Comparison of ENCODE assay signal across 13 cellular contexts in the genomic region with DNA sequence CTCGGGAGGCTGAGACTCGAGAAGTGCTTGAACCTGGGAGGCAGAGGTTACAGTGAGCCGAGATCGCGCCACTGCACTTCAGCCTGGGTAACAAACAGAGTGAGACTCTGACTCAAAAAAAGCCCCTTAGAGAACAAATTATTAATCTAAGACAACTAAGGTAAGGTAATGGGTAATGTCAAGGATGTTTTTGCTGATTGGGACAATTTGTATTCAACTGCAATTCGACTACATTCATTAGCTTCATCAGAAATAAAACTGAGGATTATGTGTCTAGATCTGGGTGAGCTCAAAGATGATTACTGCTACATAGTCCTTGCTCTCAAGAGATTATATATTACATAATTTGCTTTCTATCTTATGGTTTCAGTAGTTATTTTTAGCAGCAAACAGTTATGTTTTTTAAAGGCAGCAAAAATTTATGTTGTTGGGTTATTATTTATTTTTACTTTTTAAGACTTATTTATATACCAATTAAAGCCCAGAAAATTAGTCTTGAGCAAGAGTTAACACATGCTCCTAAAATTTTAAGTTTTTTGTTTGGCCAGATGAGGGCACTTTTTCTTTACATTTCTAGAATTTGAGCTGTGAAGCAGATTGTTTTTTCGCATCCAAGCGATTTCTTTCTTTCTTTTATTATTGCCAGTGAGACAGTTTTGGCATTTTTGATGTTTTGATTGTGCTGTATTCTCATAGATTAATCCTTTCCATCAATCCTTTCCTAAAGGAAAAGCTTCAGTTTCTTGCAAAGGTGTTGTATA. TPM values are rescaled to one million over a fixed set of nuclear protein-coding genes. Genes with fewer than 3 reads are reported as not detected.
A peak's percentile ranks its signal among the peaks of the same experiment; 100 is the strongest.
DNase-seq lines count a peak whose midpoint lies in the region; ATAC-seq and TF ChIP-seq lines count a peak whose summit lies in the region.
"Had no signal": no experiment of that assay in that cellular context is flagged by ENCODE, and none has a peak within 500 bp of the region (broad histone marks: within the 10 kb centered on the region; RNA-seq: fewer than 3 reads in every experiment).

No MANE protein-coding gene starts in this region.

- no peak overlapping the region for H4K5ac ChIP-seq in IMR-90 (ENCODE audit: low read depth, low read length)

- H2BK20ac ChIP-seq in IMR-90 (ENCODE audit: low read depth, low read length), result no peak overlapping the region

- TF ChIP-seq POLR2A in IMR-90 (IDR thresholded peaks at IDR 0.05; ENCODE audit: low read depth, low read length) (no peak), erythroblast (IDR thresholded peaks at IDR 0.05; ENCODE audit: low read length) (no peak)

- H3K79me1 ChIP-seq in IMR-90 (ENCODE audit: low read depth in 1 of 2, low read length in 2 of 2) (peaks cover 7 to 21% of the 10 kb centered on the region in 2 experiments), mesenchymal stem cell (replicated peaks; ENCODE audit: low read length, poor library complexity, severe bottlenecking) (peaks cover 15% of the 10 kb centered on the region)

- H3K4me1 ChIP-seq in IMR-90 (ENCODE audit: control insufficient read depth, insufficient read depth, low read length) (peaks cover 5% of the 10 kb centered on the region), mesenchymal stem cell (ENCODE audit: control insufficient read depth, insufficient read depth, low read depth, low read length) (peaks cover 2% of the 10 kb centered on the region)
- H3K4me1 ChIP-seq: spleen had no signal

- H2BK120ac ChIP-seq in IMR-90 (ENCODE audit: low read depth, low read length), result no peak overlapping the region
- H2BK120ac ChIP-seq in mesenchymal stem cell (ENCODE audit: low read depth, low read length), result no peak overlapping the region

- H2BK15ac ChIP-seq in IMR-90 (ENCODE audit: low read depth, low read length), result no peak overlapping the region
- H2BK15ac ChIP-seq in mesenchymal stem cell (ENCODE audit: low read depth, poor library complexity, severe bottlenecking), result no peak overlapping the region

- H3K9me3 ChIP-seq in IMR-90 (ENCODE audit: control insufficient read depth, insufficient read depth, low read length), result no peaks in the 10 kb centered on the region
- no peaks in the 10 kb centered on the region for H3K9me3 ChIP-seq in mesenchymal stem cell (ENCODE audit: control insufficient read depth, low read length)
- H3K9me3 ChIP-seq in MG63, result no peaks in the 10 kb centered on the region
- H3K9me3 ChIP-seq: mucosa of descending colon, spleen had no signal

- H3K9me1 ChIP-seq in IMR-90 (ENCODE audit: insufficient read depth, low read length), result no peaks in the 10 kb centered on the region

- H3K27me3 Mint-ChIP-seq in activated T-cell treated with anti-CD3 and anti-CD28 coated beads, Interleukin-2, amount 50 U/mL, for 4 hours (ENCODE audit: low read depth), result no peaks in the 10 kb centered on the region

- no peak overlapping the region for H3K14ac ChIP-seq in IMR-90 (replicated peaks; ENCODE audit: low read depth, low read length)
- no peak overlapping the region for H3K14ac ChIP-seq in mesenchymal stem cell (ENCODE audit: low read length in 2 of 2)

- no peaks in the 10 kb centered on the region for H3K4me1 Mint-ChIP-seq in activated T-cell treated with anti-CD3 and anti-CD28 coated beads, Interleukin-2, amount 50 U/mL, for 4 hours (ENCODE audit: low read depth)
- H3K4me1 Mint-ChIP-seq: stimulated activated effector memory CD8-positive, alpha-beta T cell treated with anti-CD3 and anti-CD28 coated beads, Interleukin-12 subunit alpha, Interleukin-12 subunit beta, amount 100 ng/mL, for 72 hours had no signal

- H4K8ac ChIP-seq in IMR-90 (ENCODE audit: low read depth in 2 of 2, low read length in 2 of 2) (no peak overlapping the region), mesenchymal stem cell (ENCODE audit: low read length) (no peak overlapping the region)

- no peak overlapping the region for H3K27ac ChIP-seq in IMR-90 (ENCODE audit: insufficient read depth, low read length)
- H3K27ac ChIP-seq in mesenchymal stem cell (ENCODE audit: low read length, poor library complexity, severe bottlenecking), result no peak overlapping the region
- H3K27ac ChIP-seq: spleen had no signal

- no TSS peak for BruUV-seq in IMR-90 (replicated peaks; lab: Mats Ljungman, UMichigan)

- H4K20me1 ChIP-seq in IMR-90 (ENCODE audit: insufficient read depth, low read length), result no peaks in the 10 kb centered on the region; the same call in 1 of the 2 replicates

- POLR2A ChIA-PET in IMR-90 (lab: Charles Lee; ENCODE audit: unreplicated experiment), result interaction anchor here (0.6 kb wide), 1 partner anchor 124 kb away, joined by 3 read pairs; no protein-coding TSS in a partner anchor

- peaks cover 4% of the 10 kb centered on the region; the same call in 1 of the 2 replicates for H3K36me3 ChIP-seq in IMR-90 (ENCODE audit: control insufficient read depth, insufficient read depth, low read length)
- peaks cover 0 to 4% of the 10 kb centered on the region in 2 experiments for H3K36me3 ChIP-seq in mesenchymal stem cell (ENCODE audit: control insufficient read depth in 1 of 2, insufficient read depth in 2 of 2, low read depth in 1 of 2, low read length in 2 of 2)
- no peaks in the 10 kb centered on the region for H3K36me3 ChIP-seq in MG63
- H3K36me3 ChIP-seq: spleen had no signal

- DNase-seq in DMS114 treated with DMSO at 0.1 percent for 48 hours (lab: John Stamatoyannopoulos, UW; ENCODE audit: unreplicated experiment), result peak; percentile 18
- no peak for DNase-seq in IMR-90
- peak; percentile 47 for DNase-seq in astrocyte of the spinal cord (ENCODE audit: low read depth, low spot score)
- DNase-seq in mesenchymal stem cell, result no peak
- no peak for DNase-seq in erythroblast (lab: John Stamatoyannopoulos, UW)
- DNase-seq in MG63, result no peak
- DNase-seq in activated T-cell treated with anti-CD3 and anti-CD28 coated beads, Interleukin-2, amount 50 U/mL, for 4 hours, result no peak
- no peak for DNase-seq in SKM-1 treated with dmso at 0.1 percent for 144 hours (lab: John Stamatoyannopoulos, UW; ENCODE audit: unreplicated experiment)
- DNase-seq: activated CD4-positive, alpha-beta T cell treated with anti-CD3 and anti-CD28 coated beads for 48 hours; MM.1S; mucosa of descending colon; spleen had no signal

- no peak overlapping the region for H3K4me3 Mint-ChIP-seq in activated T-cell treated with anti-CD3 and anti-CD28 coated beads, Interleukin-2, amount 50 U/mL, for 4 hours
- H3K4me3 Mint-ChIP-seq: stimulated activated effector memory CD8-positive, alpha-beta T cell treated with anti-CD3 and anti-CD28 coated beads, Interleukin-12 subunit alpha, Interleukin-12 subunit beta, amount 100 ng/mL, for 72 hours had no signal

- CTCF ChIA-PET in IMR-90 (lab: Yijun Ruan, JAX), result interaction anchor here (0.6 to 0.7 kb wide), 2 partner anchors 51 to 258 kb away, joined by 3 read pairs; no protein-coding TSS in a partner anchor

- TF ChIP-seq CTCF in IMR-90 (conservative IDR thresholded peaks at IDR 0.05; ENCODE audit: low read depth, low read length), result peak; percentile 37
- peak; percentile 10 for TF ChIP-seq CTCF in astrocyte of the spinal cord (IDR thresholded peaks at IDR 0.05; ENCODE audit: low read depth, low read length)

- H3K27me3 ChIP-seq in IMR-90 (ENCODE audit: control insufficient read depth, insufficient read depth, low read length) (no peaks in the 10 kb centered on the region), mesenchymal stem cell (ENCODE audit: control insufficient read depth in 1 of 2, insufficient read depth in 1 of 2, low read length in 2 of 2) (no peaks in the 10 kb centered on the region), MG63 (no peaks in the 10 kb centered on the region)
- H3K27me3 ChIP-seq: spleen had no signal

- intact Hi-C loops in IMR-90 (cut with micrococcal nuclease), result loop anchor here (2.0 to 10.0 kb wide), 3 partner anchors 50 to 587 kb away; no protein-coding TSS in a partner anchor

- in situ Hi-C loops in IMR-90 (cut with MboI; ENCODE audit: low sequenced_read_pairs), result loop anchor here (10.0 kb wide), 3 partner anchors 317 to 927 kb away; no protein-coding TSS in a partner anchor
- in situ Hi-C loops in astrocyte of the spinal cord (cut with HindIII; ENCODE audit: low sequenced_read_pairs), result no loop called here

- H3K56ac ChIP-seq in IMR-90 (ENCODE audit: extremely low read depth, insufficient read depth, low read length), result no peak overlapping the region

- H2AFZ ChIP-seq in IMR-90 (replicated peaks; ENCODE audit: low read length, poor library complexity), result no peak overlapping the region
- no peak overlapping the region for H2AFZ ChIP-seq in mesenchymal stem cell (ENCODE audit: low read depth, low read length)

- H3K4me2 ChIP-seq in IMR-90 (ENCODE audit: low read depth, low read length), result no peak overlapping the region; the same call in 1 of the 2 replicates
- H3K4me2 ChIP-seq in mesenchymal stem cell (ENCODE audit: low read length, poor library complexity, severe bottlenecking), result no peak overlapping the region

- no CpG with 5 or more reads among the region's 8 CpGs for WGBS in IMR-90 (ENCODE audit: extremely low coverage in 2 of 2, insufficient read length in 1 of 2), 2 experiments
- 93% methylated on average over 7 of the region's 8 CpGs for WGBS in mesenchymal stem cell

- H2BK5ac ChIP-seq in IMR-90 (ENCODE audit: low read depth, low read length, poor library complexity, severe bottlenecking) (no peak overlapping the region), mesenchymal stem cell (ENCODE audit: low read depth, low read length, poor library complexity, severe bottlenecking) (no peak overlapping the region)

- H3K9ac ChIP-seq in IMR-90 (ENCODE audit: low read depth, low read length) (no peak overlapping the region), mesenchymal stem cell (ENCODE audit: low read length) (peak overlapping the region; percentile 33)

- no peak overlapping the region for H2AK5ac ChIP-seq in IMR-90 (ENCODE audit: low read depth, low read length)
- no peak overlapping the region for H2AK5ac ChIP-seq in mesenchymal stem cell (ENCODE audit: low read length, severe bottlenecking)

- no peak overlapping the region for H3K4me3 ChIP-seq in IMR-90 (ENCODE audit: insufficient read depth, low read depth, low read length)
- H3K4me3 ChIP-seq in astrocyte of the spinal cord (ENCODE audit: low read depth, low read length), result no peak overlapping the region
- no peak overlapping the region for H3K4me3 ChIP-seq in mesenchymal stem cell (ENCODE audit: insufficient read depth in 1 of 2, low read depth in 1 of 2, low read length in 2 of 2)
- no peak overlapping the region for H3K4me3 ChIP-seq in MG63
- H3K4me3 ChIP-seq: mucosa of descending colon, spleen had no signal

- no peaks in the 10 kb centered on the region for H3K36me3 Mint-ChIP-seq in activated T-cell treated with anti-CD3 and anti-CD28 coated beads, Interleukin-2, amount 50 U/mL, for 4 hours (ENCODE audit: insufficient read depth)
- H3K36me3 Mint-ChIP-seq: stimulated activated effector memory CD8-positive, alpha-beta T cell treated with anti-CD3 and anti-CD28 coated beads, Interleukin-12 subunit alpha, Interleukin-12 subunit beta, amount 100 ng/mL, for 72 hours had no signal

- no peak overlapping the region for H2AK9ac ChIP-seq in IMR-90 (replicated peaks; ENCODE audit: low read depth, low read length, poor library complexity)

- ATAC-seq in IMR-90 (ENCODE audit: low read depth), result no peak
- no peak for ATAC-seq in activated T-cell treated with anti-CD3 and anti-CD28 coated beads, Interleukin-2, amount 50 U/mL, for 4 hours
- ATAC-seq: mucosa of descending colon; stimulated activated effector memory CD8-positive, alpha-beta T cell treated with anti-CD3 and anti-CD28 coated beads, Interleukin-12 subunit alpha, Interleukin-12 subunit beta, amount 100 ng/mL, for 72 hours had no signal

- H3K18ac ChIP-seq in IMR-90 (ENCODE audit: low read depth, low read length), result no peak overlapping the region
- H3K18ac ChIP-seq in mesenchymal stem cell (ENCODE audit: low read depth in 1 of 2, low read length in 2 of 2), result no peak overlapping the region

- H3K9me3 Mint-ChIP-seq in activated T-cell treated with anti-CD3 and anti-CD28 coated beads, Interleukin-2, amount 50 U/mL, for 4 hours, result no peaks in the 10 kb centered on the region
- H3K9me3 Mint-ChIP-seq: stimulated activated effector memory CD8-positive, alpha-beta T cell treated with anti-CD3 and anti-CD28 coated beads, Interleukin-12 subunit alpha, Interleukin-12 subunit beta, amount 100 ng/mL, for 72 hours had no signal

- H2BK12ac ChIP-seq in mesenchymal stem cell (ENCODE audit: low read length in 2 of 2), result no peak overlapping the region

- TF ChIP-seq RAD21 in IMR-90 (IDR thresholded peaks at IDR 0.05; ENCODE audit: low read length), result peak; percentile 36

- dilution Hi-C loops in IMR-90 (cut with HindIII; ENCODE audit: low sequenced_read_pairs, unreplicated experiment), result no loop called here

- H3K23ac ChIP-seq in IMR-90 (ENCODE audit: low read depth, low read length), result no peak overlapping the region
- H3K23ac ChIP-seq in mesenchymal stem cell (ENCODE audit: low read length in 2 of 2), result no peak overlapping the region

- H3K4ac ChIP-seq in IMR-90 (ENCODE audit: low read depth, low read length) (no peak overlapping the region), mesenchymal stem cell (ENCODE audit: low read depth in 1 of 2, low read length in 2 of 2) (no peak overlapping the region)

- H4K91ac ChIP-seq in IMR-90 (ENCODE audit: insufficient read depth, low read depth, low read length) (no peak overlapping the region), mesenchymal stem cell (ENCODE audit: low read length) (no peak overlapping the region)

RNA-seq across cellular contexts. Expression of gene PLEKHA5, which starts 52.3 kb away (rescaled TPM):
- total RNA-seq in IMR-90 (2012; rRNA removed), result 12.2 and 16.1 TPM in 2 replicates
- 4.3 and 5.3 TPM in 2 replicates for polyA plus RNA-seq in IMR-90 (2012; rRNA removed)
- polyA plus RNA-seq in IMR-90 (2012; cell fraction: cytosol; rRNA removed), result 0.95 and 1.1 TPM in 2 replicates
- polyA plus RNA-seq in IMR-90 (2012; cell fraction: nucleus; rRNA removed; ENCODE audit: low replicate concordance), result 1.2 and 7.9 TPM in 2 replicates
- 31.9 TPM for polyA plus RNA-seq in mesenchymal stem cell (2013, experiment 1 of 2)
- 31.0 TPM for polyA plus RNA-seq in mesenchymal stem cell (2013, experiment 2 of 2)
- 4.6 and 8.8 TPM in 2 replicates for total RNA-seq in MG63 (2014; rRNA removed; shearing (Covaris generic); ENCODE audit: low replicate concordance)
- total RNA-seq in activated T-cell treated with anti-CD3 and anti-CD28 coated beads, Interleukin-2, amount 50 U/mL, for 4 hours, result 1 to 10 TPM in 2 of 3 donors, under 1 TPM in 1; 0.66 to 2.9 (median 2.0) TPM

Comparison
In these comparisons a context has a peak if more than half of its experiments do, and no peak if none do; other contexts are left out.
1. DNase-seq: peak in DMS114 treated with DMSO at 0.1 percent for 48 hours (single experiment) and astrocyte of the spinal cord (single experiment); none in IMR-90 (single experiment), mesenchymal stem cell (single experiment), erythroblast (0 of 2), MG63 (single experiment), activated T-cell treated with anti-CD3 and anti-CD28 coated beads, Interleukin-2, amount 50 U/mL, for 4 hours (single experiment) and SKM-1 treated with dmso at 0.1 percent for 144 hours (single experiment).